10 cellular contexts compared by ENCODE assay signal in the genomic region with DNA sequence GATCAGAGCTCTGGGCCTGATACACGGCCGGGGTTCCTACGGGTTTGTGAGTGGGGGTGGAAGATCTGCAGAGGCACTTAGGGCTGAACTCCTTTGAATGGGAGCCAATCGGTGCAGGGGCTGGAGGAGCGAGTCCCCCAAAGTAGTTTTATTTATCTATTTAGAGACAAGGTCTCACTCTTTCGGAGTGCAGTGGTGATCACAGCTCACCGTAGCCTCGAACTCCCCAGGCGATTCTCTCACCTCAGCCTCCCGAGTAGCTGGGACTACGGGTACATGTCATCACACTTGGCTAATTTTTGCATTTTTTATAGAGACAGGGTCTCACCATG. TPM values are rescaled to one million over a fixed set of nuclear protein-coding genes. Genes with fewer than 3 reads are reported as not detected.
DNase-seq lines count a peak whose midpoint lies in the region; ATAC-seq and TF ChIP-seq lines count a peak whose summit lies in the region.
"Had no signal": no experiment of that assay in that cellular context is flagged by ENCODE, and none has a peak within 500 bp of the region (broad histone marks: within the 10 kb centered on the region; RNA-seq: fewer than 3 reads in every experiment).

No MANE protein-coding gene starts in this region.

- H3K27me3 ChIP-seq in H9 (ENCODE audit: insufficient read depth, low read length) (no peaks in the 10 kb centered on the region), RWPE2 (ENCODE audit: insufficient read depth, poor library complexity, severe bottlenecking) (no peaks in the 10 kb centered on the region)

- no peak overlapping the region for H3K4ac ChIP-seq in H9 (ENCODE audit: low read depth, low read length)

- H3K36me3 ChIP-seq in RWPE2 (ENCODE audit: low read depth) = no peaks in the 10 kb centered on the region

- no peaks in the 10 kb centered on the region for H4K20me1 ChIP-seq in H9 (ENCODE audit: control insufficient read depth, insufficient read depth, insufficient read length)

- H3K27me3 Mint-ChIP-seq in H9 (ENCODE audit: low read depth) (peaks cover 2% of the 10 kb centered on the region; the same call in 1 of the 2 replicates), endothelial cell (ENCODE audit: unreplicated experiment) (peaks cover 8% of the 10 kb centered on the region), progenitor cell of endocrine pancreas (peaks cover 3% of the 10 kb centered on the region)

- H3K56ac ChIP-seq in H9 (ENCODE audit: insufficient read length, low read depth, low read length) = no peak overlapping the region

- no peaks in the 10 kb centered on the region for H3K4me1 ChIP-seq in H9 (ENCODE audit: insufficient read depth, low read length)
- H3K4me1 ChIP-seq in RWPE2 (ENCODE audit: insufficient read depth, poor library complexity, severe bottlenecking) = no peaks in the 10 kb centered on the region

- no peak overlapping the region for H4K8ac ChIP-seq in H9 (replicated peaks; ENCODE audit: insufficient read length, low read depth, low read length)

- H3K4me3 Mint-ChIP-seq in H9 = peak overlapping the region; percentile 88 to 92
- H3K4me3 Mint-ChIP-seq in endothelial cell (ENCODE audit: unreplicated experiment) = peak overlapping the region; percentile 96
- H3K4me3 Mint-ChIP-seq in progenitor cell of endocrine pancreas (ENCODE audit: low read depth) = peak overlapping the region; percentile 96

- DNase-seq in H9 (no peak), RWPE2 (ENCODE audit: low spot score) (no peak), endothelial cell (ENCODE audit: low spot score) (no peak), progenitor cell of endocrine pancreas (ENCODE audit: low spot score, unreplicated experiment) (no peak), DMS53 (lab: John Stamatoyannopoulos, UW) (no peak), SIG-M5 treated with dmso at 0.1 percent for 504 hours (lab: John Stamatoyannopoulos, UW; ENCODE audit: unreplicated experiment) (no peak), NCI-H2107 (lab: John Stamatoyannopoulos, UW) (no peak)
- DNase-seq: cortex of kidney had no signal

- H3K27ac ChIP-seq in H9 (ENCODE audit: insufficient read length, low read depth, low read length) (no peak overlapping the region), RWPE2 (ENCODE audit: poor library complexity, severe bottlenecking) (peak overlapping the region; percentile 88)

- H2BK5ac ChIP-seq in H9 (ENCODE audit: insufficient read length, low read length) = no peak overlapping the region

- no peak overlapping the region for H3K9ac ChIP-seq in H9 (ENCODE audit: extremely low read depth, insufficient read length, low read length)

- peaks cover 16 to 17% of the 10 kb centered on the region in 2 experiments for H3K4me1 Mint-ChIP-seq in H9
- H3K4me1 Mint-ChIP-seq in endothelial cell (ENCODE audit: unreplicated experiment) = peaks cover 7% of the 10 kb centered on the region
- H3K4me1 Mint-ChIP-seq in progenitor cell of endocrine pancreas (ENCODE audit: low read depth) = peaks cover 8% of the 10 kb centered on the region

- peak; percentile 30; the same call in 1 of the 3 replicates for TF ChIP-seq CTCF in H9 (conservative IDR thresholded peaks at IDR 0.05)
- TF ChIP-seq CTCF in RWPE2 (IDR thresholded peaks at IDR 0.05; ENCODE audit: poor library complexity, severe bottlenecking) = peak; percentile 62
- TF ChIP-seq CTCF in endothelial cell (IDR thresholded peaks at IDR 0.05; ENCODE audit: unreplicated experiment) = peak; percentile 14
- TF ChIP-seq CTCF in progenitor cell of endocrine pancreas (IDR thresholded peaks at IDR 0.05; ENCODE audit: unreplicated experiment) = no peak

- H3K79me1 ChIP-seq in H9 (ENCODE audit: insufficient read depth, low read depth, low read length, poor library complexity, severe bottlenecking) = no peaks in the 10 kb centered on the region

- H3K9me3 ChIP-seq in H9 (ENCODE audit: control insufficient read depth, low read depth, low read length) = no peaks in the 10 kb centered on the region
- H3K9me3 ChIP-seq in RWPE2 (ENCODE audit: severe bottlenecking) = no peaks in the 10 kb centered on the region

- no peak overlapping the region for H2BK12ac ChIP-seq in H9 (ENCODE audit: insufficient read length, low read depth, low read length)

- no peak overlapping the region for H2BK120ac ChIP-seq in H9 (ENCODE audit: low read depth, low read length, poor library complexity, severe bottlenecking)

- no peak overlapping the region for H3T11ph ChIP-seq in H9 (ENCODE audit: low read length)

- H4K5ac ChIP-seq in H9 (ENCODE audit: insufficient read length, low read depth, low read length) = no peak overlapping the region

- no peak overlapping the region for H3K4me3 ChIP-seq in RWPE2 (ENCODE audit: severe bottlenecking)

- H3K9me3 Mint-ChIP-seq in H9 (peaks cover 0 to 2% of the 10 kb centered on the region in 2 experiments; a peak in 3 of 5 replicates), endothelial cell (ENCODE audit: unreplicated experiment) (no peaks in the 10 kb centered on the region), progenitor cell of endocrine pancreas (ENCODE audit: low read depth) (no peaks in the 10 kb centered on the region)

- no peaks in the 10 kb centered on the region for H3K79me2 ChIP-seq in H9 (ENCODE audit: insufficient read depth, low read length)

- H3K23ac ChIP-seq in H9 (ENCODE audit: insufficient read length, low read depth, low read length) = no peak overlapping the region

- H2AFZ ChIP-seq in H9 (ENCODE audit: low read length) = no peak overlapping the region

- ATAC-seq in RWPE2 (ENCODE audit: low read depth) (no peak), HG02885 (IDR thresholded peaks at IDR 0.05; ENCODE audit: poor library complexity, unreplicated experiment) (no peak)

- H3K36me3 Mint-ChIP-seq in H9 (ENCODE audit: insufficient read depth in 1 of 3, low read depth in 3 of 3) = peaks cover 18 to 45% (median 37%) of the 10 kb centered on the region in 3 experiments
- H3K36me3 Mint-ChIP-seq in endothelial cell (ENCODE audit: low read depth, unreplicated experiment) = peaks cover 7% of the 10 kb centered on the region
- peaks cover 3% of the 10 kb centered on the region for H3K36me3 Mint-ChIP-seq in progenitor cell of endocrine pancreas (ENCODE audit: insufficient read depth)

- no CpG with 5 or more reads among the region's 11 CpGs for WGBS in H9 (ENCODE audit: extremely low coverage, insufficient read length, low lambda C conversion rate)

- H3K27ac Mint-ChIP-seq in H9 (peak overlapping the region; percentile 83 to 99 (median 97)), endothelial cell (ENCODE audit: unreplicated experiment) (peak overlapping the region; percentile 95), progenitor cell of endocrine pancreas (peak overlapping the region; percentile 99)

- H3K14ac ChIP-seq in H9 (ENCODE audit: insufficient read depth, low read length) = no peak overlapping the region

- H2BK15ac ChIP-seq in H9 (ENCODE audit: low read depth, low read length) = no peak overlapping the region

- H3K18ac ChIP-seq in H9 (ENCODE audit: insufficient read length, low read depth, low read length) = no peak overlapping the region

- H4K91ac ChIP-seq in H9 (ENCODE audit: insufficient read length, low read depth, low read length) = peak overlapping the region; percentile 10

- peaks cover 18% of the 10 kb centered on the region for H3K23me2 ChIP-seq in H9 (ENCODE audit: insufficient read length, low read depth, low read length, poor library complexity, severe bottlenecking)

- H2BK20ac ChIP-seq in H9 (ENCODE audit: low read depth, low read length, poor library complexity, severe bottlenecking) = no peak overlapping the region

- H2AK5ac ChIP-seq in H9 (ENCODE audit: insufficient read length, low read length) = no peak overlapping the region

- H3K4me2 ChIP-seq in H9 (ENCODE audit: insufficient read depth, insufficient read length, low read length) = no peak overlapping the region

RNA-seq across cellular contexts. Expression of a gene that starts 1.6 kb away (rescaled TPM):
- total RNA-seq in H9 (2021) (23.5 and 23.9 TPM in 2 replicates), endothelial cell (ENCODE audit: unreplicated experiment) (7.6 TPM), progenitor cell of endocrine pancreas (14.9 and 15.2 TPM in 2 replicates)

RNA-seq across cellular contexts. Expression of a gene that starts 21.4 kb away (rescaled TPM):
- 38.3 and 46.0 TPM in 2 replicates for total RNA-seq in H9 (2021)
- total RNA-seq in endothelial cell (ENCODE audit: unreplicated experiment) = 34.1 TPM
- total RNA-seq in progenitor cell of endocrine pancreas = 29.8 and 32.0 TPM in 2 replicates

RNA-seq across cellular contexts. Expression of a gene that starts 29.0 kb away (rescaled TPM):
- total RNA-seq in H9 (2021) = 56.7 and 61.3 TPM in 2 replicates
- 76.1 TPM for total RNA-seq in endothelial cell (ENCODE audit: unreplicated experiment)
- 31.0 and 35.9 TPM in 2 replicates for total RNA-seq in progenitor cell of endocrine pancreas

RNA-seq across cellular contexts. Expression of a gene that starts 42.7 kb away (rescaled TPM):
- 0.70 and 0.74 TPM in 2 replicates for total RNA-seq in H9 (2021)
- total RNA-seq in endothelial cell (ENCODE audit: unreplicated experiment) = 0.44 TPM
- total RNA-seq in progenitor cell of endocrine pancreas = 0.49 TPM in 1 of 2 replicates, not detected in the other
- total RNA-seq: HT-29 had no signal

RNA-seq across cellular contexts. Expression of a gene that starts 52.7 kb away (rescaled TPM):
- total RNA-seq in H9 (2021) (94.7 and 96.5 TPM in 2 replicates), endothelial cell (ENCODE audit: unreplicated experiment) (87.9 TPM), progenitor cell of endocrine pancreas (207 and 212 TPM in 2 replicates)
